Comparison of ENCODE assay signal across 9 cellular contexts in the genomic region with DNA sequence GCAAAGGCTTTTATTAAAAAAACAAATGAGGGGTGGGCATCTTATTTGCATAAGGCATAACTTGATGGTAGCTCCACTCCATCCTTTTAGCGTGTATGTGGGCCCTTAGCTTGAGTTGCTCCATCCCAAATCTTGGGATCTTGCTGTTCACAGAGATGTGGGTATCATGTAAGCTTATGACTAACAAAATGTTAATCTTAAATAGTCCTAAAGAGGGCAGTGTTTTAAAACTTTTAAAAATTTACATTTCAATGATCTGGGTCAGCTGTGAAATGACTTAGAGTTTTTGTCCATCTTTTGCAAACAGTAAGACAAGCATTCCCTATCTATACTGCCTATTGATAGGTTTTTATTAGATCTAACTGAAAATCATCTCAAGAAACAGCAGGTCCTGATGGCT.
DNase-seq lines count a peak whose midpoint lies in the region; ATAC-seq and TF ChIP-seq lines count a peak whose summit lies in the region.
"Had no signal": no experiment of that assay in that cellular context is flagged by ENCODE, and none has a peak within 500 bp of the region (broad histone marks: within the 10 kb centered on the region; RNA-seq: fewer than 3 reads in every experiment).

No MANE protein-coding gene starts in this region.

- no peaks in the 10 kb centered on the region for H3K4me1 ChIP-seq in neural progenitor cell

- H3K27me3 ChIP-seq in neural progenitor cell = no peaks in the 10 kb centered on the region

- no peaks in the 10 kb centered on the region for H3K79me2 ChIP-seq in neural progenitor cell (ENCODE audit: low read depth)

- no peaks in the 10 kb centered on the region for H3K9me3 Mint-ChIP-seq in neural progenitor cell

- no peak overlapping the region for H2AFZ ChIP-seq in neural progenitor cell (replicated peaks)

- H4K20me1 ChIP-seq in neural progenitor cell (ENCODE audit: low read depth) = no peaks in the 10 kb centered on the region

- no peak overlapping the region for H3K4me2 ChIP-seq in neural progenitor cell

- TF ChIP-seq CTCF in astrocyte of the cerebellum (IDR thresholded peaks at IDR 0.05; ENCODE audit: low read depth, low read length, missing control alignments) (no peak), neural progenitor cell (IDR thresholded peaks at IDR 0.05) (peak; percentile 24)

- DNase-seq in NCI-H1105 treated with DMSO at 0.1 percent for 48 hours (lab: John Stamatoyannopoulos, UW) = peak; percentile 54
- DNase-seq in NCI-H1105 (lab: John Stamatoyannopoulos, UW) = no peak
- peak; percentile 44 to 69 for DNase-seq in Kasumi-1 (lab: John Stamatoyannopoulos, UW)
- DNase-seq in astrocyte of the cerebellum (ENCODE audit: low read depth) = peak; percentile 3
- DNase-seq in neural progenitor cell (ENCODE audit: low spot score) = no peak
- DNase-seq in stimulated activated naive CD4-positive, alpha-beta T cell (lab: John Stamatoyannopoulos, UW) = no peak
- DNase-seq in sciatic nerve (ENCODE audit: low spot score) = no peak
- DNase-seq: cerebellar nuclear complex had no signal

- no peaks in the 10 kb centered on the region for H3F3A ChIP-seq in neural progenitor cell (ENCODE audit: low read depth)

- H3K9ac ChIP-seq in neural progenitor cell = no peak overlapping the region

- no peak overlapping the region for H3K27ac ChIP-seq in neural progenitor cell

- no peak overlapping the region for H3K4me3 Mint-ChIP-seq in neural progenitor cell

- ATAC-seq in GM18498 (IDR thresholded peaks at IDR 0.05; ENCODE audit: unreplicated experiment) = no peak
- ATAC-seq in sciatic nerve = no peak

- H3K36me3 ChIP-seq in neural progenitor cell = no peaks in the 10 kb centered on the region

- intact Hi-C loops in sciatic nerve (cut with DNase I) = no loop called here

- H3K9me3 ChIP-seq in neural progenitor cell (ENCODE audit: low read depth) = no peaks in the 10 kb centered on the region

- no peaks in the 10 kb centered on the region for H3K4me1 Mint-ChIP-seq in neural progenitor cell

- in situ Hi-C loops in astrocyte of the cerebellum (cut with HindIII; ENCODE audit: low sequenced_read_pairs) = no loop called here

- no peak overlapping the region for H3K4me3 ChIP-seq in astrocyte of the cerebellum (ENCODE audit: low read depth, low read length)
- no peak overlapping the region for H3K4me3 ChIP-seq in neural progenitor cell

- no peaks in the 10 kb centered on the region for H3K36me3 Mint-ChIP-seq in neural progenitor cell

- H3K27me3 Mint-ChIP-seq in neural progenitor cell (ENCODE audit: insufficient read depth, low read depth) = peaks cover 2% of the 10 kb centered on the region

- no peak overlapping the region for H3K27ac Mint-ChIP-seq in neural progenitor cell

Comparison
In these comparisons a context has a peak if more than half of its experiments do, and no peak if none do; other contexts are left out.
1. DNase-seq: peak in NCI-H1105 treated with DMSO at 0.1 percent for 48 hours (single experiment), Kasumi-1 (2 of 2) and astrocyte of the cerebellum (single experiment); none in NCI-H1105 (single experiment), neural progenitor cell (single experiment), stimulated activated naive CD4-positive, alpha-beta T cell (0 of 6) and sciatic nerve (single experiment).